9 cellular contexts compared by ENCODE assay signal in the genomic region with DNA sequence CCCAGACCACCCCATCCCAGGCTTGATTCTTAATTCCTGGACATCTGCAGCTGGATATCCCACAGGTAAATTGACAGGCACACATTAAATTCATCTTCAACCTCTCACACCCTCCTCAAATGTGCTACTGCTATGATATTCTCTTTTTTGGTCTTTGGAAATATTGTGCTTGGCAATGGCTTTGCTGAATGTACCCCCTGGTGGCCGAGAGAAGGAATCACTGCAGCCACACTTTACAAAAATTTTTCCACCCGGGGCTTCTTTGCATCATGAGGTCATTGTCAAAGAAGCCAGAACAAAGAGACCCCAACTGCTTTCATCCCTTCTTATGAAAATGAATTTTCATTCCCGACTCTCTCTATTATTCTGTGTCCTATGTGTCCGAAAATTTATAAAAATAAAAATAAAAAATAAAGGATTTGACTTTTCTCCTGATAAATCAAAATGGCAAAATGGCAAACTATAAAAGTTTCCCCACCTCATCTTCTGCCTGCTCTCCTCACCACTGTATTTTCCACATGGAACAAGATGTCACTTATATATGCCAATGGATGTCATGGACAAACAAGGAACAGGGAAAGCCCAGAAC. TPM values are rescaled to one million over a fixed set of nuclear protein-coding genes. Genes with fewer than 3 reads are reported as not detected.
DNase-seq lines count a peak whose midpoint lies in the region; FAIRE-seq and TF ChIP-seq lines count a peak whose summit lies in the region.
"Had no signal": no experiment of that assay in that cellular context is flagged by ENCODE, and none has a peak within 500 bp of the region (broad histone marks: within the 10 kb centered on the region; RNA-seq: fewer than 3 reads in every experiment).

No MANE protein-coding gene starts in this region.

- intact Hi-C loops in ovary (cut with DNase I), result loop anchor here in 3 of 4 donors (2.0 to 10.0 kb wide), 3 partner anchors 114 to 118 kb away; no protein-coding TSS in a partner anchor

- FAIRE-seq in frontal cortex (lab: Jason Lieb, UNC) (no peak), H54 (lab: Jason Lieb, UNC) (no peak)

- no peak for TF ChIP-seq POLR2A in ovary (IDR thresholded peaks at IDR 0.05)
- no peak for TF ChIP-seq POLR2A in H54 (IDR thresholded peaks at IDR 0.05; ENCODE audit: low read depth, low read length)

- no peak overlapping the region for H3K27ac Mint-ChIP-seq in HFFc6

- DNase-seq in SIG-M5 treated with dmso at 0.1 percent for 504 hours (lab: John Stamatoyannopoulos, UW; ENCODE audit: unreplicated experiment) (peak; percentile 44), SIG-M5 (lab: John Stamatoyannopoulos, UW) (no peak), HFFc6 (peak; percentile 26), NOMO-1 treated with dmso at 0.1 percent for 144 hours (lab: John Stamatoyannopoulos, UW; ENCODE audit: unreplicated experiment) (peak; percentile 2), epidermal melanocyte (ENCODE audit: insufficient read length, low spot score) (peak; percentile 56), ovary (peak in 1 of 5 donors; percentile 25), frontal cortex (ENCODE audit: low spot score in 2 of 2) (no peak), H54 (ENCODE audit: insufficient read length, low spot score) (no peak)

- H3K4me3 Mint-ChIP-seq in HFFc6, result no peak overlapping the region

- peak; percentile 90 for TF ChIP-seq CTCF in HFFc6 (IDR thresholded peaks at IDR 0.05)
- TF ChIP-seq CTCF in ovary (IDR thresholded peaks at IDR 0.05), result peak in 2 of 3 donors; percentile 48 to 73

- peaks cover 6% of the 10 kb centered on the region for H3K4me1 Mint-ChIP-seq in HFFc6 (ENCODE audit: low read depth)

- no peak for TF ChIP-seq EP300 in ovary (IDR thresholded peaks at IDR 0.05)

- H3K4me1 ChIP-seq in ovary (ENCODE audit: insufficient read depth), result no peaks in the 10 kb centered on the region

- no peak overlapping the region for H3K27ac ChIP-seq in ovary

- WGBS in ovary, 3 donors, result 10 to 17% (median 15%) methylated on average over 4 of the region's 4 CpGs

- H3K9me3 ChIP-seq in ovary, result no peaks in the 10 kb centered on the region

- no peaks in the 10 kb centered on the region for H3K27me3 ChIP-seq in ovary

- no peaks in the 10 kb centered on the region for H3K36me3 Mint-ChIP-seq in HFFc6 (ENCODE audit: low read depth)

- H3K36me3 ChIP-seq in ovary, result no peaks in the 10 kb centered on the region

- H3K9me3 Mint-ChIP-seq in HFFc6, result no peaks in the 10 kb centered on the region

- H3K27me3 Mint-ChIP-seq in HFFc6 (ENCODE audit: insufficient read depth), result peaks cover 8% of the 10 kb centered on the region

- no peak overlapping the region for H3K4me3 ChIP-seq in ovary

RNA-seq across cellular contexts. Expression of a gene that starts 15.0 kb away (rescaled TPM):
- 10 to 100 TPM; 11.7 to 15.0 (median 12.4) TPM for total RNA-seq in HFFc6 (2021; fragmentation: NEBNext Ultra II Directional; extraction: Animal tissue kit (Norgen Biotek cat#: 25700))
- total RNA-seq in ovary (10 to 100 TPM; 11.8 to 32.0 (median 20.7) TPM), frontal cortex (2.0 TPM)
- 10 to 100 TPM; 17.6 to 23.5 TPM for polyA plus RNA-seq in ovary

RNA-seq across cellular contexts. Expression of a gene that starts 17.9 kb away (rescaled TPM):
- total RNA-seq in HFFc6 (2021; fragmentation: NEBNext Ultra II Directional; extraction: Animal tissue kit (Norgen Biotek cat#: 25700)), result not detected
- total RNA-seq in ovary (under 1 TPM in 2 of 7 donors, not detected in 5; 0.23 to 0.89 TPM), frontal cortex (not detected)
- not detected for polyA plus RNA-seq in ovary
- total RNA-seq: skeletal muscle tissue had no signal

Comparison
In these comparisons a context has a peak if more than half of its experiments do, and no peak if none do; other contexts are left out.
1. DNase-seq: peak in SIG-M5 treated with dmso at 0.1 percent for 504 hours (single experiment), HFFc6 (single experiment), NOMO-1 treated with dmso at 0.1 percent for 144 hours (single experiment) and epidermal melanocyte (single experiment); none in SIG-M5 (single experiment), frontal cortex (0 of 2) and H54 (single experiment).